1 cellular context compared by ENCODE assay signal in the genomic region with DNA sequence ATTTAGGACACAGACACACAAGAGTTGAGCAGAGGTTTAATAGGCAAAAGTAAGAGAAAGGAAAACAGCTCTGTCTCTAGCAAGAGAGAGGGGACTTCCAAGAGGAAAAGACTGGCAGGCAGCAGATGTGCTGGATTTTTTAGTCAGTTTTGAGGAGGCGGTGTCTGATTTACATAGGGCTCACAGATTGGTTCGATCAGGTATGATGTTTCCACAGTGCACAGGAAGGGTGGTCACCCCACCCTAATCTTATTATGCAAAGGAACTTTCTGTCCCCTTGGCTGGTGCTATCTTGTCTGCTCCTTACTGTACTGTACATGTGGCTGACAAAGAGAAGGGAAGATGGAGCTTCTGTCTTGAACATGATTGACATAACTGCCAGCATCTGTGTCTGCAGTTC.
TF ChIP-seq lines count a peak whose summit lies in the region.

No MANE protein-coding gene starts in this region.

TF ChIP-seq in GM12878, 131 proteins besides CTCF, POLR2A, EP300 and RAD21:
- TF ChIP-seq KDM1A (IDR thresholded peaks at IDR 0.05; ENCODE audit: borderline replicate concordance) = no peak
- 0 out of 4 replicates have a peak, but pooled peaks of 1 of the 2 experiments have one; percentile 4 for TF ChIP-seq BHLHE40 (IDR thresholded peaks at IDR 0.05; ENCODE audit: borderline replicate concordance in 1 of 2, low read depth in 2 of 2, low read length in 1 of 2)
- TF ChIP-seq, protein P1, sequence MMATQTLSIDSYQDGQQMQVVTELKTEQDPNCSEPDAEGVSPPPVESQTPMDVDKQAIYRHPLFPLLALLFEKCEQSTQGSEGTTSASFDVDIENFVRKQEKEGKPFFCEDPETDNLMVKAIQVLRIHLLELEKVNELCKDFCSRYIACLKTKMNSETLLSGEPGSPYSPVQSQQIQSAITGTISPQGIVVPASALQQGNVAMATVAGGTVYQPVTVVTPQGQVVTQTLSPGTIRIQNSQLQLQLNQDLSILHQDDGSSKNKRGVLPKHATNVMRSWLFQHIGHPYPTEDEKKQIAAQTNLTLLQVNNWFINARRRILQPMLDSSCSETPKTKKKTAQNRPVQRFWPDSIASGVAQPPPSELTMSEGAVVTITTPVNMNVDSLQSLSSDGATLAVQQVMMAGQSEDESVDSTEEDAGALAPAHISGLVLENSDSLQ (IDR thresholded peaks at IDR 0.05) = peak; percentile 86
- 0 out of 2 replicates have a peak, but pooled peaks have one; percentile 21 for TF ChIP-seq IKZF1 (conservative IDR thresholded peaks at IDR 0.05)
- TF ChIP-seq SMAD1 (IDR thresholded peaks at IDR 0.05; ENCODE audit: low read depth, partially characterized antibody) = no peak
- no peak for TF ChIP-seq SUPT20H (IDR thresholded peaks at IDR 0.05; ENCODE audit: borderline replicate concordance, control insufficient read depth, low read depth, low read length)
- no peak for TF ChIP-seq CBFB (IDR thresholded peaks at IDR 0.05; ENCODE audit: low read depth)
- TF ChIP-seq IKZF2 (IDR thresholded peaks at IDR 0.05) = peak in 1 of 2 experiments; percentile 14; a peak in 1 of 4 replicates
- TF ChIP-seq MEF2A (IDR thresholded peaks at IDR 0.05; ENCODE audit: insufficient read depth, low read depth, low read length) = no peak
- TF ChIP-seq POLR2AphosphoS5 (IDR thresholded peaks at IDR 0.05; ENCODE audit: low read length) = no peak
- peak; percentile 69; the same call in 1 of the 3 replicates for TF ChIP-seq POU2F2 (IDR thresholded peaks at IDR 0.05; ENCODE audit: borderline replicate concordance, low read depth, low read length)
- no peak for TF ChIP-seq GATAD2B (conservative IDR thresholded peaks at IDR 0.05; ENCODE audit: low read depth)
TF ChIP-seq in GM12878: peak in this region for 5.
